8 cellular contexts compared by ENCODE assay signal in the genomic region with DNA sequence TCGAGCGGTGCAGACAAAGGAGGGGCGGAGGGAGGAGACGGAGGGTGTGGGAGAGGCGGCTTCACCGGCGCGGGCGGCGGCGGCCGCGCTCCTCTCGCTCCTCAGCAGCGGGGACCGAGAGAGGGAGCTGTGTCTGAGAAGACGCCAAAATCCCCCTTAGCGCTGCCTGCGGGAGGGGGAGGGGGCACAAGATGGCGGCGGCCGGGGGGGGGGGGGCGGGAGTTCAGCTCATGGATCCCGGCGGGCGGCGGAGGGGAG. TPM values are rescaled to one million over a fixed set of nuclear protein-coding genes. Genes with fewer than 3 reads are reported as not detected.
DNase-seq lines count a peak whose midpoint lies in the region; ATAC-seq, FAIRE-seq and TF ChIP-seq lines count a peak whose summit lies in the region.

No MANE protein-coding gene starts in this region.

- CTCF ChIA-PET in HepG2 (lab: Yijun Ruan, JAX; ENCODE audit: low intra/inter-chr PET ratio, low total read pairs): interaction anchor here (4.7 kb wide), 1 partner anchor 136 kb away, joined by 62 read pairs; a partner anchor contains a TSS

- peak overlapping the region; percentile 84 for H3K9ac ChIP-seq in HepG2 (ENCODE audit: insufficient read depth, low read depth, low read length)

- DNase-seq in DMS153 (lab: John Stamatoyannopoulos, UW) (peak; percentile 48), KG1 (lab: John Stamatoyannopoulos, UW) (peak; percentile 49), body of pancreas (no peak), HepG2 (ENCODE audit: low spot score) (no peak), NCI-H1092 treated with DMSO at 0.1 percent for 48 hours (lab: John Stamatoyannopoulos, UW) (no peak)
- DNase-seq in central memory CD4-positive, alpha-beta T cell: no peak

- POLR2A ChIA-PET in HepG2 (lab: Yijun Ruan, JAX): interaction anchor here (0.6 to 4.3 kb wide), 14 partner anchors 9 to 141 kb away, joined by 3 to 87 read pairs (median 6); a partner anchor contains a TSS

- WGBS in body of pancreas, 2 donors: 2% methylated on average over 22 of the region's 27 CpGs; no CpG with 5 or more reads in 1 of the 2 donors
- WGBS in HepG2 (ENCODE audit: low lambda C conversion rate): 3% methylated on average over 20 of the region's 27 CpGs
- under 1% methylated on average over 25 of the region's 27 CpGs for WGBS in thymus

- peak; percentile 18 for ATAC-seq in GM21526 (IDR thresholded peaks at IDR 0.05; ENCODE audit: low FRiP score, unreplicated experiment)
- peak; percentile 19 for ATAC-seq in body of pancreas
- peak; percentile 15 for ATAC-seq in HepG2

- TF ChIP-seq POLR2A in body of pancreas (IDR thresholded peaks at IDR 0.05): no peak
- TF ChIP-seq POLR2A in HepG2 (IDR thresholded peaks at IDR 0.05; ENCODE audit: insufficient read depth in 1 of 2, low read depth in 2 of 2, low read length in 2 of 2): peak in 1 of 2 experiments; percentile 54; a peak in 1 of 4 replicates

- no peak for TF ChIP-seq RAD21 in HepG2 (CRISPR knock-in tag; IDR thresholded peaks at IDR 0.05)

- H3K9me3 ChIP-seq in body of pancreas: no peaks in the 10 kb centered on the region
- H3K9me3 ChIP-seq in HepG2 (ENCODE audit: low read length): no peaks in the 10 kb centered on the region
- H3K9me3 ChIP-seq in thymus (ENCODE audit: control insufficient read depth): no peaks in the 10 kb centered on the region

- TF ChIP-seq EP300 in HepG2 (IDR thresholded peaks at IDR 0.05; ENCODE audit: low read depth in 2 of 2, low read length in 2 of 2) (no peak), HepG2 (CRISPR knock-in tag; IDR thresholded peaks at IDR 0.05; ENCODE audit: borderline replicate concordance) (no peak)

- H3K27ac ChIP-seq in body of pancreas: peak overlapping the region; percentile 95 to 100 (median 99)
- H3K27ac ChIP-seq in HepG2 (ENCODE audit: extremely low read length, insufficient read depth, low read length): peak overlapping the region; percentile 78
- H3K27ac ChIP-seq in thymus (ENCODE audit: low read depth): peak overlapping the region; percentile 99

- H3K79me2 ChIP-seq in HepG2 (ENCODE audit: insufficient read depth, low read length): peaks cover 44% of the 10 kb centered on the region

- TF ChIP-seq CTCF in body of pancreas (IDR thresholded peaks at IDR 0.05): no peak
- TF ChIP-seq CTCF in HepG2 (CRISPR knock-in tag; IDR thresholded peaks at IDR 0.05): no peak

- H3K4me2 ChIP-seq in HepG2 (ENCODE audit: low read depth, low read length): peak overlapping the region; percentile 40

- intact Hi-C loops in body of pancreas (cut with DNase I): no loop called here
- intact Hi-C loops in HepG2 (cut with micrococcal nuclease; ENCODE audit: unreplicated experiment): no loop called here

- no peak for FAIRE-seq in HepG2 (lab: Jason Lieb, UNC)

- H3K4me1 ChIP-seq in body of pancreas: peaks cover 39% of the 10 kb centered on the region
- H3K4me1 ChIP-seq in HepG2 (ENCODE audit: insufficient read depth, low read length): peaks cover 31% of the 10 kb centered on the region
- peaks cover 16% of the 10 kb centered on the region for H3K4me1 ChIP-seq in thymus (ENCODE audit: control insufficient read depth, insufficient read depth, low read length)

- peaks cover 33% of the 10 kb centered on the region for H4K20me1 ChIP-seq in HepG2 (ENCODE audit: insufficient read depth, low read length)

- in situ Hi-C loops in HepG2 (cut with HindIII; ENCODE audit: extremely low pct_ligation_motif_present, low pct_unique_long_range_greater_than_20kb): loop anchor here (10.0 kb wide), 1 partner anchor 136 kb away; a partner anchor contains a TSS

- H2AFZ ChIP-seq in HepG2 (ENCODE audit: low read length): no peak overlapping the region

- no TSS peak for BruUV-seq in HepG2 (replicated peaks; lab: Mats Ljungman, UMichigan)

- H3K4me3 ChIP-seq in body of pancreas (peak overlapping the region; percentile 15 to 56), HepG2 (replicated peaks in 1 of 3; ENCODE audit: insufficient read depth in 1 of 3, low read depth in 2 of 3, low read length in 3 of 3) (peak overlapping the region; percentile 45 to 97 (median 96); a peak in 4 of 6 replicates), thymus (ENCODE audit: low read length) (peak overlapping the region; percentile 96)

- H3K36me3 ChIP-seq in body of pancreas (replicated peaks in 1 of 2; ENCODE audit: insufficient read depth in 1 of 2, low read depth in 2 of 2) (peaks cover 0 to 6% of the 10 kb centered on the region in 2 donors), HepG2 (replicated peaks in 1 of 2; ENCODE audit: control insufficient read depth in 1 of 2, insufficient read depth in 2 of 2, low read length in 2 of 2) (peaks cover 13 to 44% of the 10 kb centered on the region in 2 experiments), thymus (ENCODE audit: control insufficient read depth, insufficient read depth) (peaks cover 10% of the 10 kb centered on the region)

- H3K27me3 ChIP-seq in body of pancreas (no peaks in the 10 kb centered on the region), HepG2 (ENCODE audit: control insufficient read depth in 1 of 2, insufficient read depth in 2 of 2, low read length in 2 of 2) (no peaks in the 10 kb centered on the region), thymus (ENCODE audit: control insufficient read depth, insufficient read depth) (no peaks in the 10 kb centered on the region)

RNA-seq across cellular contexts. Expression of a gene that starts 0.3 kb away (rescaled TPM):
- total RNA-seq in body of pancreas: 10 to 100 TPM; 28.0 to 28.7 TPM
- total RNA-seq in HepG2 (2016; rRNA removed; fragmentation: Illumina TruSeq; extraction: Trizol): 21.5 and 60.7 TPM in 2 replicates
- total RNA-seq in HepG2 (2016; cell fraction: cytosol; rRNA removed; fragmentation: Illumina TruSeq; extraction: Trizol; ENCODE audit: low read depth): 3.6 and 4.4 TPM in 2 replicates
- 17.8 and 59.9 TPM in 2 replicates for total RNA-seq in HepG2 (2016; cell fraction: insoluble cytoplasmic fraction; rRNA removed; fragmentation: Illumina TruSeq; extraction: Trizol)
- 20.1 and 20.5 TPM in 2 replicates for total RNA-seq in HepG2 (2016; cell fraction: membrane; rRNA removed; fragmentation: Illumina TruSeq; extraction: Trizol)
- total RNA-seq in HepG2 (2016; cell fraction: nucleus; rRNA removed; fragmentation: Illumina TruSeq; extraction: Trizol): 51.3 and 55.1 TPM in 2 replicates
- 21.0 and 22.3 TPM in 2 replicates for polyA plus RNA-seq in HepG2 (2011; rRNA removed)
- polyA plus RNA-seq in HepG2 (2011; cell fraction: cytosol; rRNA removed): 11.3 and 19.3 TPM in 2 replicates
- polyA plus RNA-seq in HepG2 (2011; cell fraction: nucleus; rRNA removed): 30.4 and 32.5 TPM in 2 replicates
- polyA plus RNA-seq in HepG2 (2012): 45.9 and 50.4 TPM in 2 replicates
- polyA plus RNA-seq in HepG2 (2016; cell fraction: cytosol; fragmentation: Illumina TruSeq; extraction: Trizol; ENCODE audit: low read depth): 2.9 and 3.3 TPM in 2 replicates
- 57.9 and 63.1 TPM in 2 replicates for polyA plus RNA-seq in HepG2 (2016; cell fraction: insoluble cytoplasmic fraction; fragmentation: Illumina TruSeq; extraction: Trizol; ENCODE audit: low read depth)
- 8.8 and 9.4 TPM in 2 replicates for polyA plus RNA-seq in HepG2 (2016; cell fraction: membrane; fragmentation: Illumina TruSeq; extraction: Trizol; ENCODE audit: low read depth)
- polyA plus RNA-seq in HepG2 (2016; cell fraction: nucleus; fragmentation: Illumina TruSeq; extraction: Trizol; ENCODE audit: insufficient read depth, low read depth): 78.5 and 79.2 TPM in 2 replicates
- 22.3 and 32.8 TPM in 2 replicates for polyA minus RNA-seq in HepG2 (2011; rRNA and poly(A)+ RNA removed; ENCODE audit: low replicate concordance)
- polyA minus RNA-seq in HepG2 (2011; cell fraction: cytosol; rRNA and poly(A)+ RNA removed): 29.7 and 42.9 TPM in 2 replicates
- polyA minus RNA-seq in HepG2 (2011; cell fraction: nucleus; rRNA and poly(A)+ RNA removed): 74.0 and 91.4 TPM in 2 replicates
- 55.6 TPM for polyA plus RNA-seq in thymus

RNA-seq across cellular contexts. Expression of a gene that starts 27.4 kb away (rescaled TPM):
- total RNA-seq in body of pancreas (10 to 100 TPM; 18.1 to 32.7 TPM), HepG2 (2016; rRNA removed; fragmentation: Illumina TruSeq; extraction: Trizol) (161 and 187 TPM in 2 replicates)
- 32.3 and 33.7 TPM in 2 replicates for total RNA-seq in HepG2 (2016; cell fraction: cytosol; rRNA removed; fragmentation: Illumina TruSeq; extraction: Trizol; ENCODE audit: low read depth)
- total RNA-seq in HepG2 (2016; cell fraction: insoluble cytoplasmic fraction; rRNA removed; fragmentation: Illumina TruSeq; extraction: Trizol): 167 and 188 TPM in 2 replicates
- total RNA-seq in HepG2 (2016; cell fraction: membrane; rRNA removed; fragmentation: Illumina TruSeq; extraction: Trizol): 30.4 and 39.3 TPM in 2 replicates
- total RNA-seq in HepG2 (2016; cell fraction: nucleus; rRNA removed; fragmentation: Illumina TruSeq; extraction: Trizol): 102 and 109 TPM in 2 replicates
- polyA plus RNA-seq in HepG2 (2011; rRNA removed) (75.7 and 83.2 TPM in 2 replicates), thymus (80.9 TPM)
- polyA plus RNA-seq in HepG2 (2011; cell fraction: cytosol; rRNA removed): 67.0 and 87.1 TPM in 2 replicates
- polyA plus RNA-seq in HepG2 (2011; cell fraction: nucleus; rRNA removed): 40.6 and 43.3 TPM in 2 replicates
- 92.8 and 103 TPM in 2 replicates for polyA plus RNA-seq in HepG2 (2012)
- polyA plus RNA-seq in HepG2 (2016; cell fraction: cytosol; fragmentation: Illumina TruSeq; extraction: Trizol; ENCODE audit: low read depth): 19.8 and 20.9 TPM in 2 replicates
- polyA plus RNA-seq in HepG2 (2016; cell fraction: insoluble cytoplasmic fraction; fragmentation: Illumina TruSeq; extraction: Trizol; ENCODE audit: low read depth): 215 and 249 TPM in 2 replicates
- polyA plus RNA-seq in HepG2 (2016; cell fraction: membrane; fragmentation: Illumina TruSeq; extraction: Trizol; ENCODE audit: low read depth): 27.9 and 30.1 TPM in 2 replicates
- polyA plus RNA-seq in HepG2 (2016; cell fraction: nucleus; fragmentation: Illumina TruSeq; extraction: Trizol; ENCODE audit: insufficient read depth, low read depth): 177 and 193 TPM in 2 replicates
- polyA minus RNA-seq in HepG2 (2011; rRNA and poly(A)+ RNA removed; ENCODE audit: low replicate concordance): 23.1 and 28.4 TPM in 2 replicates
- polyA minus RNA-seq in HepG2 (2011; cell fraction: cytosol; rRNA and poly(A)+ RNA removed): 38.3 and 41.9 TPM in 2 replicates
- polyA minus RNA-seq in HepG2 (2011; cell fraction: nucleus; rRNA and poly(A)+ RNA removed): 49.6 and 51.1 TPM in 2 replicates

RNA-seq across cellular contexts. Expression of a gene that starts 27.6 kb away (rescaled TPM):
- total RNA-seq in body of pancreas (1 to 10 TPM; 2.9 to 3.0 TPM), HepG2 (2016; rRNA removed; fragmentation: Illumina TruSeq; extraction: Trizol) (8.4 and 9.7 TPM in 2 replicates)
- 1.2 and 1.3 TPM in 2 replicates for total RNA-seq in HepG2 (2016; cell fraction: cytosol; rRNA removed; fragmentation: Illumina TruSeq; extraction: Trizol; ENCODE audit: low read depth)
- total RNA-seq in HepG2 (2016; cell fraction: insoluble cytoplasmic fraction; rRNA removed; fragmentation: Illumina TruSeq; extraction: Trizol): 7.8 and 8.8 TPM in 2 replicates
- total RNA-seq in HepG2 (2016; cell fraction: membrane; rRNA removed; fragmentation: Illumina TruSeq; extraction: Trizol): 3.7 and 4.2 TPM in 2 replicates
- total RNA-seq in HepG2 (2016; cell fraction: nucleus; rRNA removed; fragmentation: Illumina TruSeq; extraction: Trizol): 5.4 and 5.7 TPM in 2 replicates
- polyA plus RNA-seq in HepG2 (2011; rRNA removed) (3.7 and 4.1 TPM in 2 replicates), thymus (3.7 TPM)
- polyA plus RNA-seq in HepG2 (2011; cell fraction: cytosol; rRNA removed): 4.0 and 4.1 TPM in 2 replicates
- 2.9 and 3.2 TPM in 2 replicates for polyA plus RNA-seq in HepG2 (2011; cell fraction: nucleus; rRNA removed)
- polyA plus RNA-seq in HepG2 (2012): 2.7 and 3.3 TPM in 2 replicates
- 0.53 and 0.58 TPM in 2 replicates for polyA plus RNA-seq in HepG2 (2016; cell fraction: cytosol; fragmentation: Illumina TruSeq; extraction: Trizol; ENCODE audit: low read depth)
- 7.8 and 8.0 TPM in 2 replicates for polyA plus RNA-seq in HepG2 (2016; cell fraction: insoluble cytoplasmic fraction; fragmentation: Illumina TruSeq; extraction: Trizol; ENCODE audit: low read depth)
- polyA plus RNA-seq in HepG2 (2016; cell fraction: membrane; fragmentation: Illumina TruSeq; extraction: Trizol; ENCODE audit: low read depth): 1.7 and 2.1 TPM in 2 replicates
- 4.3 and 4.4 TPM in 2 replicates for polyA plus RNA-seq in HepG2 (2016; cell fraction: nucleus; fragmentation: Illumina TruSeq; extraction: Trizol; ENCODE audit: insufficient read depth, low read depth)
- 14.6 and 20.7 TPM in 2 replicates for polyA minus RNA-seq in HepG2 (2011; rRNA and poly(A)+ RNA removed; ENCODE audit: low replicate concordance)
- 6.3 and 6.7 TPM in 2 replicates for polyA minus RNA-seq in HepG2 (2011; cell fraction: cytosol; rRNA and poly(A)+ RNA removed)
- polyA minus RNA-seq in HepG2 (2011; cell fraction: nucleus; rRNA and poly(A)+ RNA removed): 12.4 and 13.6 TPM in 2 replicates

Comparison
In these comparisons a context has a peak if more than half of its experiments do, and no peak if none do; other contexts are left out.
1. DNase-seq: peak in DMS153 (single experiment) and KG1 (single experiment); none in body of pancreas (0 of 4), HepG2 (single experiment), NCI-H1092 treated with DMSO at 0.1 percent for 48 hours (single experiment) and central memory CD4-positive, alpha-beta T cell (single experiment).
2. H3K4me3 ChIP-seq: peak in every context shown above with its lines; median percentile 96 in HepG2; 96 in thymus; 36 in body of pancreas.
3. Peak in every context shown above with its lines, with median percentiles within 50 percentile points of each other: ATAC-seq and H3K27ac ChIP-seq.